Comparison of ENCODE assay signal across 1 cellular context in genomic region chr7:74365320-74366022, GRCh38.
TF ChIP-seq lines count a peak whose summit lies in the region.

No MANE protein-coding gene starts in this region.

TF ChIP-seq in HepG2, 621 proteins besides CTCF, POLR2A, EP300 and RAD21 (continued from another document):
- TF ChIP-seq, protein P1, sequence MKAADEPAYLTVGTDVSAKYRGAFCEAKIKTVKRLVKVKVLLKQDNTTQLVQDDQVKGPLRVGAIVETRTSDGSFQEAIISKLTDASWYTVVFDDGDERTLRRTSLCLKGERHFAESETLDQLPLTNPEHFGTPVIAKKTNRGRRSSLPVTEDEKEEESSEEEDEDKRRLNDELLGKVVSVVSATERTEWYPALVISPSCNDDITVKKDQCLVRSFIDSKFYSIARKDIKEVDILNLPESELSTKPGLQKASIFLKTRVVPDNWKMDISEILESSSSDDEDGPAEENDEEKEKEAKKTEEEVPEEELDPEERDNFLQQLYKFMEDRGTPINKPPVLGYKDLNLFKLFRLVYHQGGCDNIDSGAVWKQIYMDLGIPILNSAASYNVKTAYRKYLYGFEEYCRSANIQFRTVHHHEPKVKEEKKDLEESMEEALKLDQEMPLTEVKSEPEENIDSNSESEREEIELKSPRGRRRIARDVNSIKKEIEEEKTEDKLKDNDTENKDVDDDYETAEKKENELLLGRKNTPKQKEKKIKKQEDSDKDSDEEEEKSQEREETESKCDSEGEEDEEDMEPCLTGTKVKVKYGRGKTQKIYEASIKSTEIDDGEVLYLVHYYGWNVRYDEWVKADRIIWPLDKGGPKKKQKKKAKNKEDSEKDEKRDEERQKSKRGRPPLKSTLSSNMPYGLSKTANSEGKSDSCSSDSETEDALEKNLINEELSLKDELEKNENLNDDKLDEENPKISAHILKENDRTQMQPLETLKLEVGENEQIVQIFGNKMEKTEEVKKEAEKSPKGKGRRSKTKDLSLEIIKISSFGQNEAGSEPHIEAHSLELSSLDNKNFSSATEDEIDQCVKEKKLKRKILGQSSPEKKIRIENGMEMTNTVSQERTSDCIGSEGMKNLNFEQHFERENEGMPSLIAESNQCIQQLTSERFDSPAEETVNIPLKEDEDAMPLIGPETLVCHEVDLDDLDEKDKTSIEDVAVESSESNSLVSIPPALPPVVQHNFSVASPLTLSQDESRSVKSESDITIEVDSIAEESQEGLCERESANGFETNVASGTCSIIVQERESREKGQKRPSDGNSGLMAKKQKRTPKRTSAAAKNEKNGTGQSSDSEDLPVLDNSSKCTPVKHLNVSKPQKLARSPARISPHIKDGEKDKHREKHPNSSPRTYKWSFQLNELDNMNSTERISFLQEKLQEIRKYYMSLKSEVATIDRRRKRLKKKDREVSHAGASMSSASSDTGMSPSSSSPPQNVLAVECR (CRISPR knock-in tag; IDR thresholded peaks at IDR 0.05; ENCODE audit: borderline replicate concordance): peak; percentile 64; the same call in 1 of the 2 replicates
- TF ChIP-seq TEAD3 (CRISPR knock-in tag; optimal IDR thresholded peaks at IDR 0.05; ENCODE audit: borderline replicate concordance) (peak; percentile 27), SIN3A (IDR thresholded peaks at IDR 0.05; ENCODE audit: borderline replicate concordance, low read depth, low read length) (0 out of 2 replicates have a peak, but pooled peaks have one; percentile 32), BRD4 (CRISPR knock-in tag; IDR thresholded peaks at IDR 0.05) (no peak), GABPA (IDR thresholded peaks at IDR 0.05; ENCODE audit: low read depth, low read length) (no peak), GABPA (CRISPR knock-in tag; IDR thresholded peaks at IDR 0.05; ENCODE audit: low read depth) (peak; percentile 52; the same call in 1 of the 2 replicates), RBM39 (IDR thresholded peaks at IDR 0.05; ENCODE audit: low read depth, low read length, poor library complexity, severe bottlenecking) (no peak), NCOA1 (CRISPR knock-in tag; IDR thresholded peaks at IDR 0.05) (no peak), ZNF460 (CRISPR knock-in tag; IDR thresholded peaks at IDR 0.05; ENCODE audit: borderline replicate concordance) (peak; percentile 15; the same call in 1 of the 2 replicates), RFX5 (IDR thresholded peaks at IDR 0.05; ENCODE audit: low read depth, low read length) (peak; percentile 43; the same call in 1 of the 2 replicates), ZNF687 (CRISPR knock-in tag; IDR thresholded peaks at IDR 0.05) (0 out of 2 replicates have a peak, but pooled peaks have one; percentile 36), ETV5 (CRISPR knock-in tag; IDR thresholded peaks at IDR 0.05; ENCODE audit: borderline replicate concordance) (peak; percentile 34; the same call in 1 of the 2 replicates), SP2 (CRISPR knock-in tag; IDR thresholded peaks at IDR 0.05) (peak; percentile 56), MED1 (CRISPR knock-in tag; IDR thresholded peaks at IDR 0.05) (0 out of 2 replicates have a peak, but pooled peaks have one; percentile 8), TARDBP (CRISPR knock-in tag; IDR thresholded peaks at IDR 0.05) (peak; percentile 58; the same call in 1 of the 2 replicates), PCBP1 (IDR thresholded peaks at IDR 0.05; ENCODE audit: borderline replicate concordance, low read depth, low read length) (no peak), ATF3 (CRISPR knock-in tag; IDR thresholded peaks at IDR 0.05) (no peak), SAP130 (CRISPR knock-in tag; IDR thresholded peaks at IDR 0.05; ENCODE audit: low read depth) (peak; percentile 87), BCLAF1 (IDR thresholded peaks at IDR 0.05) (no peak), ZNF121 (CRISPR knock-in tag; IDR thresholded peaks at IDR 0.05) (0 out of 2 replicates have a peak, but pooled peaks have one; percentile 9), SP1 (IDR thresholded peaks at IDR 0.05) (no peak), SP1 (CRISPR knock-in tag; IDR thresholded peaks at IDR 0.05) (peak; percentile 77), ZMYM4 (CRISPR knock-in tag; IDR thresholded peaks at IDR 0.05) (peak; percentile 55; the same call in 1 of the 2 replicates), ASH2L (IDR thresholded peaks at IDR 0.05; ENCODE audit: insufficient read length, low read depth, low read length) (no peak), SP5 (CRISPR knock-in tag; IDR thresholded peaks at IDR 0.05; ENCODE audit: borderline replicate concordance, low read depth) (peak; percentile 69; the same call in 1 of the 2 replicates), STAG1 (CRISPR knock-in tag; IDR thresholded peaks at IDR 0.05) (0 out of 2 replicates have a peak, but pooled peaks have one; percentile 2)
- TF ChIP-seq, protein P2, sequence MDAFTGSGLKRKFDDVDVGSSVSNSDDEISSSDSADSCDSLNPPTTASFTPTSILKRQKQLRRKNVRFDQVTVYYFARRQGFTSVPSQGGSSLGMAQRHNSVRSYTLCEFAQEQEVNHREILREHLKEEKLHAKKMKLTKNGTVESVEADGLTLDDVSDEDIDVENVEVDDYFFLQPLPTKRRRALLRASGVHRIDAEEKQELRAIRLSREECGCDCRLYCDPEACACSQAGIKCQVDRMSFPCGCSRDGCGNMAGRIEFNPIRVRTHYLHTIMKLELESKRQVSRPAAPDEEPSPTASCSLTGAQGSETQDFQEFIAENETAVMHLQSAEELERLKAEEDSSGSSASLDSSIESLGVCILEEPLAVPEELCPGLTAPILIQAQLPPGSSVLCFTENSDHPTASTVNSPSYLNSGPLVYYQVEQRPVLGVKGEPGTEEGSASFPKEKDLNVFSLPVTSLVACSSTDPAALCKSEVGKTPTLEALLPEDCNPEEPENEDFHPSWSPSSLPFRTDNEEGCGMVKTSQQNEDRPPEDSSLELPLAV (CRISPR knock-in tag; conservative IDR thresholded peaks at IDR 0.05; ENCODE audit: low read depth): no peak
- TF ChIP-seq, protein P3, sequence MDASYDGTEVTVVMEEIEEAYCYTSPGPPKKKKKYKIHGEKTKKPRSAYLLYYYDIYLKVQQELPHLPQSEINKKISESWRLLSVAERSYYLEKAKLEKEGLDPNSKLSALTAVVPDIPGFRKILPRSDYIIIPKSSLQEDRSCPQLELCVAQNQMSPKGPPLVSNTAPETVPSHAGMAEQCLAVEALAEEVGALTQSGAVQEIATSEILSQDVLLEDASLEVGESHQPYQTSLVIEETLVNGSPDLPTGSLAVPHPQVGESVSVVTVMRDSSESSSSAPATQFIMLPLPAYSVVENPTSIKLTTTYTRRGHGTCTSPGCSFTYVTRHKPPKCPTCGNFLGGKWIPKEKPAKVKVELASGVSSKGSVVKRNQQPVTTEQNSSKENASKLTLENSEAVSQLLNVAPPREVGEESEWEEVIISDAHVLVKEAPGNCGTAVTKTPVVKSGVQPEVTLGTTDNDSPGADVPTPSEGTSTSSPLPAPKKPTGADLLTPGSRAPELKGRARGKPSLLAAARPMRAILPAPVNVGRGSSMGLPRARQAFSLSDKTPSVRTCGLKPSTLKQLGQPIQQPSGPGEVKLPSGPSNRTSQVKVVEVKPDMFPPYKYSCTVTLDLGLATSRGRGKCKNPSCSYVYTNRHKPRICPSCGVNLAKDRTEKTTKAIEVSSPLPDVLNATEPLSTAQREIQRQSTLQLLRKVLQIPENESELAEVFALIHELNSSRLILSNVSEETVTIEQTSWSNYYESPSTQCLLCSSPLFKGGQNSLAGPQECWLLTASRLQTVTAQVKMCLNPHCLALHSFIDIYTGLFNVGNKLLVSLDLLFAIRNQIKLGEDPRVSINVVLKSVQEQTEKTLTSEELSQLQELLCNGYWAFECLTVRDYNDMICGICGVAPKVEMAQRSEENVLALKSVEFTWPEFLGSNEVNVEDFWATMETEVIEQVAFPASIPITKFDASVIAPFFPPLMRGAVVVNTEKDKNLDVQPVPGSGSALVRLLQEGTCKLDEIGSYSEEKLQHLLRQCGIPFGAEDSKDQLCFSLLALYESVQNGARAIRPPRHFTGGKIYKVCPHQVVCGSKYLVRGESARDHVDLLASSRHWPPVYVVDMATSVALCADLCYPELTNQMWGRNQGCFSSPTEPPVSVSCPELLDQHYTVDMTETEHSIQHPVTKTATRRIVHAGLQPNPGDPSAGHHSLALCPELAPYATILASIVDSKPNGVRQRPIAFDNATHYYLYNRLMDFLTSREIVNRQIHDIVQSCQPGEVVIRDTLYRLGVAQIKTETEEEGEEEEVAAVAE (CRISPR knock-in tag; IDR thresholded peaks at IDR 0.05; ENCODE audit: borderline replicate concordance): 0 out of 2 replicates have a peak, but pooled peaks have one; percentile 65
